In genomic region chr3:29646042-29646441, GRCh38 we compare ENCODE assay signal across 18 cellular contexts.
A peak's percentile ranks its signal among the peaks of the same experiment; 100 is the strongest.
DNase-seq lines count a peak whose midpoint lies in the region; ATAC-seq and TF ChIP-seq lines count a peak whose summit lies in the region.
"Had no signal": no experiment of that assay in that cellular context is flagged by ENCODE, and none has a peak within 500 bp of the region (broad histone marks: within the 10 kb centered on the region; RNA-seq: fewer than 3 reads in every experiment).

No MANE protein-coding gene starts in this region.

- intact Hi-C loops in IMR-90 (cut with micrococcal nuclease), result no loop called here

- H4K5ac ChIP-seq in IMR-90 (ENCODE audit: low read depth, low read length), result no peak overlapping the region

- no peak overlapping the region for H4K8ac ChIP-seq in IMR-90 (ENCODE audit: low read depth in 2 of 2, low read length in 2 of 2)

- in situ Hi-C loops in IMR-90 (cut with MboI; ENCODE audit: low sequenced_read_pairs), result no loop called here

- no TSS peak for BruUV-seq in IMR-90 (replicated peaks; lab: Mats Ljungman, UMichigan)

- H3K18ac ChIP-seq in IMR-90 (ENCODE audit: low read depth, low read length), result no peak overlapping the region

- no peak for TF ChIP-seq POLR2A in IMR-90 (IDR thresholded peaks at IDR 0.05; ENCODE audit: low read depth, low read length)

- TF ChIP-seq CTCF in IMR-90 (conservative IDR thresholded peaks at IDR 0.05; ENCODE audit: low read depth, low read length), result no peak

- H3K27ac ChIP-seq in IMR-90 (ENCODE audit: insufficient read depth, low read length), result no peak overlapping the region
- H3K27ac ChIP-seq: BLaER1 treated with 17β-estradiol and CSF1 and Interleukin-3, amounts not matched to agents 10 nM and 100 nM had no signal

- H2BK120ac ChIP-seq in IMR-90 (ENCODE audit: low read depth, low read length), result no peak overlapping the region

- H3K79me1 ChIP-seq in IMR-90 (ENCODE audit: low read depth in 1 of 2, low read length in 2 of 2), result peaks cover 6 to 18% of the 10 kb centered on the region in 2 experiments; a peak in 2 of 4 replicates

- no peak overlapping the region for H3K27ac Mint-ChIP-seq in activated naive CD8-positive, alpha-beta T cell treated with anti-CD3 and anti-CD28 coated beads, Interleukin-2, amount 50 U/mL, for 24 hours
- H3K27ac Mint-ChIP-seq: B cell; CD8-positive, alpha-beta T cell; H9 had no signal

- no peaks in the 10 kb centered on the region for H3K27me3 ChIP-seq in IMR-90 (ENCODE audit: control insufficient read depth, insufficient read depth, low read length)
- H3K27me3 ChIP-seq in adipocyte (replicated peaks; ENCODE audit: control insufficient read depth, insufficient read depth, low read length), result no peaks in the 10 kb centered on the region

- no peak overlapping the region for H3K23ac ChIP-seq in IMR-90 (ENCODE audit: low read depth, low read length)

- peaks cover 4% of the 10 kb centered on the region for H3K9me3 Mint-ChIP-seq in activated naive CD8-positive, alpha-beta T cell treated with anti-CD3 and anti-CD28 coated beads, Interleukin-2, amount 50 U/mL, for 24 hours
- H3K9me3 Mint-ChIP-seq: CD8-positive, alpha-beta T cell; H9 had no signal

- no peak overlapping the region for H3K56ac ChIP-seq in IMR-90 (ENCODE audit: extremely low read depth, insufficient read depth, low read length)

- H3K4me1 ChIP-seq in IMR-90 (ENCODE audit: control insufficient read depth, insufficient read depth, low read length), result peaks cover 6% of the 10 kb centered on the region
- H3K4me1 ChIP-seq in adipocyte (ENCODE audit: control insufficient read depth, insufficient read depth, low read length), result peaks cover 38% of the 10 kb centered on the region

- no CpG with 5 or more reads among the region's 1 CpG for WGBS in IMR-90 (ENCODE audit: extremely low coverage in 2 of 2, insufficient read length in 1 of 2), 2 experiments

- H2BK20ac ChIP-seq in IMR-90 (ENCODE audit: low read depth, low read length), result no peak overlapping the region

- H3K4me3 Mint-ChIP-seq in activated naive CD8-positive, alpha-beta T cell treated with anti-CD3 and anti-CD28 coated beads, Interleukin-2, amount 50 U/mL, for 24 hours, result no peak overlapping the region
- H3K4me3 Mint-ChIP-seq: B cell; CD8-positive, alpha-beta T cell; H9 had no signal

- no peak overlapping the region for H2AK9ac ChIP-seq in IMR-90 (replicated peaks; ENCODE audit: low read depth, low read length, poor library complexity)

- H3K4ac ChIP-seq in IMR-90 (ENCODE audit: low read depth, low read length), result no peak overlapping the region

- H3K36me3 Mint-ChIP-seq in activated naive CD8-positive, alpha-beta T cell treated with anti-CD3 and anti-CD28 coated beads, Interleukin-2, amount 50 U/mL, for 24 hours (ENCODE audit: low read depth), result no peaks in the 10 kb centered on the region
- H3K36me3 Mint-ChIP-seq: CD8-positive, alpha-beta T cell had no signal

- no peak overlapping the region for H3K4me2 ChIP-seq in IMR-90 (ENCODE audit: low read depth, low read length)
- H3K4me2 ChIP-seq: BLaER1 treated with 17β-estradiol and CSF1 and Interleukin-3, amounts not matched to agents 10 nM and 100 nM had no signal

- POLR2A ChIA-PET in IMR-90 (lab: Charles Lee; ENCODE audit: unreplicated experiment), result no interaction called here

- H2AFZ ChIP-seq in IMR-90 (replicated peaks; ENCODE audit: low read length, poor library complexity), result no peak overlapping the region

- TF ChIP-seq RAD21 in IMR-90 (IDR thresholded peaks at IDR 0.05; ENCODE audit: low read length), result no peak

- no peaks in the 10 kb centered on the region for H3K9me3 ChIP-seq in IMR-90 (ENCODE audit: control insufficient read depth, insufficient read depth, low read length)
- no peaks in the 10 kb centered on the region for H3K9me3 ChIP-seq in adipocyte (ENCODE audit: control insufficient read depth, low read length)
- H3K9me3 ChIP-seq: BLaER1 treated with 17β-estradiol and CSF1 and Interleukin-3, amounts not matched to agents 10 nM and 100 nM had no signal

- dilution Hi-C loops in IMR-90 (cut with HindIII; ENCODE audit: low sequenced_read_pairs, unreplicated experiment), result no loop called here

- H2BK15ac ChIP-seq in IMR-90 (ENCODE audit: low read depth, low read length), result no peak overlapping the region

- no peaks in the 10 kb centered on the region for H3K27me3 Mint-ChIP-seq in activated naive CD8-positive, alpha-beta T cell treated with anti-CD3 and anti-CD28 coated beads, Interleukin-2, amount 50 U/mL, for 24 hours
- H3K27me3 Mint-ChIP-seq: B cell had no signal

- no peaks in the 10 kb centered on the region for H4K20me1 ChIP-seq in IMR-90 (ENCODE audit: insufficient read depth, low read length)

- no peak overlapping the region for H3K14ac ChIP-seq in IMR-90 (replicated peaks; ENCODE audit: low read depth, low read length)

- no peaks in the 10 kb centered on the region for H3K4me1 Mint-ChIP-seq in activated naive CD8-positive, alpha-beta T cell treated with anti-CD3 and anti-CD28 coated beads, Interleukin-2, amount 50 U/mL, for 24 hours
- H3K4me1 Mint-ChIP-seq: B cell had no signal

- H3K9ac ChIP-seq in IMR-90 (ENCODE audit: low read depth, low read length), result no peak overlapping the region
- peak overlapping the region; percentile 15 for H3K9ac ChIP-seq in adipocyte (ENCODE audit: low read length)
- H3K9ac ChIP-seq: BLaER1 treated with 17β-estradiol and CSF1 and Interleukin-3, amounts not matched to agents 10 nM and 100 nM had no signal

- H2BK5ac ChIP-seq in IMR-90 (ENCODE audit: low read depth, low read length, poor library complexity, severe bottlenecking), result no peak overlapping the region

- H4K91ac ChIP-seq in IMR-90 (ENCODE audit: insufficient read depth, low read depth, low read length), result no peak overlapping the region

- H3K4me3 ChIP-seq in IMR-90 (ENCODE audit: insufficient read depth, low read depth, low read length), result no peak overlapping the region
- H3K4me3 ChIP-seq in adipocyte (ENCODE audit: low read length), result no peak overlapping the region
- H3K4me3 ChIP-seq: BLaER1 treated with 17β-estradiol and CSF1 and Interleukin-3, amounts not matched to agents 10 nM and 100 nM had no signal

- ATAC-seq in IMR-90 (ENCODE audit: low read depth) (no peak), HG03571 (IDR thresholded peaks at IDR 0.05; ENCODE audit: unreplicated experiment) (no peak)
- ATAC-seq in activated naive CD8-positive, alpha-beta T cell treated with anti-CD3 and anti-CD28 coated beads, Interleukin-2, amount 50 U/mL, for 24 hours, result no peak
- ATAC-seq: CD8-positive, alpha-beta T cell had no signal

- H2AK5ac ChIP-seq in IMR-90 (ENCODE audit: low read depth, low read length), result no peak overlapping the region

- DNase-seq in NCI-H1105 (lab: John Stamatoyannopoulos, UW) (peak; percentile 9), NCI-H1105 treated with DMSO at 0.1 percent for 48 hours (lab: John Stamatoyannopoulos, UW) (no peak), IMR-90 (no peak), adipocyte (ENCODE audit: low read depth) (no peak), D341Med (ENCODE audit: low spot score) (no peak)
- DNase-seq in activated naive CD8-positive, alpha-beta T cell treated with anti-CD3 and anti-CD28 coated beads, Interleukin-2, amount 50 U/mL, for 24 hours, result no peak
- DNase-seq: 8988T; Calu3; CD8-positive, alpha-beta T cell; DMS 273 treated with DMSO at 0.1 percent for 48 hours; DMS53; GF-D8; GOT3; H9; KBM-7 had no signal

- CTCF ChIA-PET in IMR-90 (lab: Yijun Ruan, JAX), result no interaction called here

- H3K36me3 ChIP-seq in IMR-90 (ENCODE audit: control insufficient read depth, insufficient read depth, low read length) (no peaks in the 10 kb centered on the region), adipocyte (ENCODE audit: control insufficient read depth, insufficient read depth, low read length, severe bottlenecking) (no peaks in the 10 kb centered on the region)
- H3K36me3 ChIP-seq: BLaER1 treated with 17β-estradiol and CSF1 and Interleukin-3, amounts not matched to agents 10 nM and 100 nM had no signal

- peaks cover 8% of the 10 kb centered on the region for H3K9me1 ChIP-seq in IMR-90 (ENCODE audit: insufficient read depth, low read length)

TF ChIP-seq in IMR-90, 13 proteins besides CTCF, POLR2A, EP300 and RAD21:
- TF ChIP-seq MAFK (IDR thresholded peaks at IDR 0.05; ENCODE audit: low read depth, low read length) (peak; percentile 98), MXI1 (IDR thresholded peaks at IDR 0.05; ENCODE audit: borderline replicate concordance, low read depth, low read length) (no peak)
